1 cellular context compared by ENCODE assay signal in the genomic region with DNA sequence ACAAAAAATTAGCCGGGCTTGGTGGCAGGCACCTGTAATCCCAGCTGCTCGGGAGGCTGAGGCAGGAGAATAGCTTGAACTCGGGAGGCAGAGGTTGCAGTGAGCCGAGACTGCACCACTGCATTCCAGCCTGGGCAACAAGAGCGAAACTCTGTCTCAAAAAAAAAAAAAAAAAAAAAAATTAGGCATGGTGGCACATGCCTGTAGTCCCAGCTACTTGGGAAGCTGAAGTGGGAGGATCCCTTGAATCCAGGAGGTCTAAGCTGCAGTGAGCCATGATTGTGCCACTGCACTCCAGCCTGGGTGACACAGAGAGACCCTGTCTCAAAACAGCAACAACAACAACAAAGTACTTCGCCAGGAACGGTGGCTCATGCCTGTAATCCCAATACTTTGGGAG. TPM values are rescaled to one million over a fixed set of nuclear protein-coding genes. Genes with fewer than 3 reads are reported as not detected.
"Had no signal": no experiment of that assay in that cellular context is flagged by ENCODE, and none has a peak within 500 bp of the region (broad histone marks: within the 10 kb centered on the region; RNA-seq: fewer than 3 reads in every experiment).

No MANE protein-coding gene starts in this region.

RNA-seq across cellular contexts. Expression of a gene that starts 52.7 kb away (rescaled TPM):
- total RNA-seq: epithelial cell of proximal tubule had no signal
